ENCODE assay signal across 26 cellular contexts in genomic region chr9:120768247-120768646, GRCh38. TPM values are rescaled to one million over a fixed set of nuclear protein-coding genes. Genes with fewer than 3 reads are reported as not detected.
DNase-seq lines count a peak whose midpoint lies in the region; ATAC-seq and TF ChIP-seq lines count a peak whose summit lies in the region.
"Had no signal": no experiment of that assay in that cellular context is flagged by ENCODE, and none has a peak within 500 bp of the region (broad histone marks: within the 10 kb centered on the region; RNA-seq: fewer than 3 reads in every experiment).

No MANE protein-coding gene starts in this region.

- TF ChIP-seq CTCF in GM23338 (conservative IDR thresholded peaks at IDR 0.05; ENCODE audit: low read depth in 2 of 2) (no peak), glutamatergic neuron (IDR thresholded peaks at IDR 0.05; ENCODE audit: partially characterized antibody, unreplicated experiment) (no peak)

- ATAC-seq in GM23338 (peak; percentile 57), HG03095 (IDR thresholded peaks at IDR 0.05; ENCODE audit: unreplicated experiment) (no peak)
- ATAC-seq in activated T-helper 17 cell treated with anti-CD3 and anti-CD28 coated beads, Interleukin-2, amount 50 U/mL, for 72 hours (replicated peaks) = no peak
- ATAC-seq in naive thymus-derived CD4-positive, alpha-beta T cell = no peak
- ATAC-seq: stimulated activated memory B cell treated with anti-CD40 and anti-IgM and Interleukin-4, amounts not matched to agents 10 μg/mL and 1 μg/mL and 100 μg/mL, for 72 hours had no signal

- 0 out of 2 replicates have a peak overlapping the region, but pooled peaks have one; percentile 4 for H3K27ac ChIP-seq in GM23338 (ENCODE audit: low read depth)
- no peak overlapping the region for H3K27ac ChIP-seq in naive thymus-derived CD4-positive, alpha-beta T cell (ENCODE audit: low read depth, low read length)
- H3K27ac ChIP-seq: foreskin keratinocyte, thoracic aorta, vagina had no signal

- no peak overlapping the region for H2AFZ ChIP-seq in GM23338

- POLR2A ChIA-PET in naive thymus-derived CD4-positive, alpha-beta T cell (lab: Charles Lee) = interaction anchor here (0.8 to 1.4 kb wide), 2 partner anchors 25 to 321 kb away, joined by 3 to 4 read pairs; partner anchors contain the start of gene FBXW2

- H3K27me3 Mint-ChIP-seq in activated naive CD4-positive, alpha-beta T cell treated with anti-CD3 and anti-CD28 coated beads, Interleukin-2, amount 10 ng/mL, durations not matched to agents 7 days and 5 days = no peaks in the 10 kb centered on the region
- H3K27me3 Mint-ChIP-seq in GM23338 (ENCODE audit: insufficient read depth, low read depth, poor library complexity) = no peaks in the 10 kb centered on the region
- no peaks in the 10 kb centered on the region for H3K27me3 Mint-ChIP-seq in activated T-helper 17 cell treated with anti-CD3 and anti-CD28 coated beads, Interleukin-2, amount 50 U/mL, for 72 hours
- no peaks in the 10 kb centered on the region for H3K27me3 Mint-ChIP-seq in naive thymus-derived CD4-positive, alpha-beta T cell
- H3K27me3 Mint-ChIP-seq in glutamatergic neuron (ENCODE audit: unreplicated experiment) = no peaks in the 10 kb centered on the region
- H3K27me3 Mint-ChIP-seq: activated naive CD8-positive, alpha-beta T cell; stimulated activated memory B cell treated with anti-CD40 and anti-IgM and Interleukin-4, amounts not matched to agents 10 μg/mL and 1 μg/mL and 100 μg/mL, for 72 hours had no signal

- DNase-seq in activated naive CD4-positive, alpha-beta T cell treated with anti-CD3 and anti-CD28 coated beads, Interleukin-2, amount 10 ng/mL, durations not matched to agents 7 days and 5 days = no peak
- DNase-seq in activated naive CD4-positive, alpha-beta T cell treated with Interleukin-2 at 50 U/mL for 16 hours = no peak
- DNase-seq in GM23338 (ENCODE audit: low spot score) (peak; percentile 64), glutamatergic neuron (no peak), G401 (ENCODE audit: low spot score) (no peak)
- no peak for DNase-seq in naive thymus-derived CD4-positive, alpha-beta T cell
- DNase-seq: activated CD4-positive, alpha-beta T cell treated with anti-CD3 and anti-CD28 coated beads, Interleukin-2, amount 50 U/mL, for 48 hours; C1 segment of cervical spinal cord; Karpas-422; kidney glomerular epithelial cell; MV-4-11; NCI-H1694 treated with DMSO at 0.1 percent for 48 hours; NCI-H226; NCI-H774; nucleus accumbens; OCI-M1; SIG-M5; stimulated activated CD4-positive, alpha-beta T cell treated with anti-CD3 and anti-CD28 coated beads, Interleukin-2, amount 100 ng/mL, for 24 hours had no signal

- H3K4me1 ChIP-seq in GM23338 (ENCODE audit: insufficient read depth) = peaks cover 8% of the 10 kb centered on the region; the same call in 1 of the 2 replicates
- no peaks in the 10 kb centered on the region for H3K4me1 ChIP-seq in naive thymus-derived CD4-positive, alpha-beta T cell (ENCODE audit: control insufficient read depth in 2 of 2, insufficient read depth in 2 of 2, low read length in 2 of 2)
- H3K4me1 ChIP-seq: vagina had no signal

- no peaks in the 10 kb centered on the region for H3K9me2 ChIP-seq in GM23338 (ENCODE audit: insufficient read depth)

- in situ Hi-C loops in G401 (cut with HindIII; ENCODE audit: low sequenced_read_pairs) = no loop called here

- CTCF ChIA-PET in activated naive CD4-positive, alpha-beta T cell treated with anti-CD3 and anti-CD28 coated beads, Interleukin-2, amount 10 ng/mL, durations not matched to agents 7 days and 5 days (lab: Charles Lee) = interaction anchor here (1.0 to 2.3 kb wide), 2 partner anchors 12 kb away, joined by 3 to 12 read pairs; no protein-coding TSS in a partner anchor
- CTCF ChIA-PET in naive thymus-derived CD4-positive, alpha-beta T cell (lab: Charles Lee) = no interaction called here

- intact Hi-C loops in naive thymus-derived CD4-positive, alpha-beta T cell (cut with micrococcal nuclease) = loop anchor here in 1 of 2 donors (10.0 kb wide), 1 partner anchor 407 kb away; no protein-coding TSS in a partner anchor

- no peaks in the 10 kb centered on the region for H3K9me3 Mint-ChIP-seq in activated naive CD4-positive, alpha-beta T cell treated with anti-CD3 and anti-CD28 coated beads, Interleukin-2, amount 10 ng/mL, durations not matched to agents 7 days and 5 days
- H3K9me3 Mint-ChIP-seq in GM23338 (no peaks in the 10 kb centered on the region), glutamatergic neuron (ENCODE audit: unreplicated experiment) (no peaks in the 10 kb centered on the region)
- H3K9me3 Mint-ChIP-seq in activated T-helper 17 cell treated with anti-CD3 and anti-CD28 coated beads, Interleukin-2, amount 50 U/mL, for 72 hours = no peaks in the 10 kb centered on the region
- H3K9me3 Mint-ChIP-seq in naive thymus-derived CD4-positive, alpha-beta T cell = no peaks in the 10 kb centered on the region
- H3K9me3 Mint-ChIP-seq: stimulated activated memory B cell treated with anti-CD40 and anti-IgM and Interleukin-4, amounts not matched to agents 10 μg/mL and 1 μg/mL and 100 μg/mL, for 72 hours had no signal

- no peak overlapping the region for H3K4me3 Mint-ChIP-seq in activated naive CD4-positive, alpha-beta T cell treated with anti-CD3 and anti-CD28 coated beads, Interleukin-2, amount 10 ng/mL, durations not matched to agents 7 days and 5 days
- H3K4me3 Mint-ChIP-seq in GM23338 = no peak overlapping the region
- H3K4me3 Mint-ChIP-seq in activated T-helper 17 cell treated with anti-CD3 and anti-CD28 coated beads, Interleukin-2, amount 50 U/mL, for 72 hours = no peak overlapping the region
- H3K4me3 Mint-ChIP-seq in naive thymus-derived CD4-positive, alpha-beta T cell = no peak overlapping the region
- no peak overlapping the region for H3K4me3 Mint-ChIP-seq in glutamatergic neuron (ENCODE audit: unreplicated experiment)
- H3K4me3 Mint-ChIP-seq: activated naive CD8-positive, alpha-beta T cell; stimulated activated memory B cell treated with anti-CD40 and anti-IgM and Interleukin-4, amounts not matched to agents 10 μg/mL and 1 μg/mL and 100 μg/mL, for 72 hours had no signal

- H3K36me3 Mint-ChIP-seq in activated naive CD4-positive, alpha-beta T cell treated with anti-CD3 and anti-CD28 coated beads, Interleukin-2, amount 10 ng/mL, durations not matched to agents 7 days and 5 days = peaks cover 59% of the 10 kb centered on the region
- peaks cover 60% of the 10 kb centered on the region for H3K36me3 Mint-ChIP-seq in GM23338 (ENCODE audit: low read depth)
- H3K36me3 Mint-ChIP-seq in activated T-helper 17 cell treated with anti-CD3 and anti-CD28 coated beads, Interleukin-2, amount 50 U/mL, for 72 hours (ENCODE audit: low read depth) = peaks cover 100% of the 10 kb centered on the region
- peaks cover 4 to 47% (median 24%) of the 10 kb centered on the region in 5 donors for H3K36me3 Mint-ChIP-seq in naive thymus-derived CD4-positive, alpha-beta T cell
- no peaks in the 10 kb centered on the region for H3K36me3 Mint-ChIP-seq in glutamatergic neuron (ENCODE audit: unreplicated experiment)

- H3K9me3 ChIP-seq in naive thymus-derived CD4-positive, alpha-beta T cell (ENCODE audit: control insufficient read depth in 2 of 3, low read length in 3 of 3) = no peaks in the 10 kb centered on the region
- H3K9me3 ChIP-seq: thoracic aorta, vagina had no signal

- peaks cover 19% of the 10 kb centered on the region; the same call in 1 of the 2 replicates for H4K20me1 ChIP-seq in GM23338 (replicated peaks; ENCODE audit: insufficient read depth)

- H3K27me3 ChIP-seq in GM23338 (ENCODE audit: insufficient read depth) = no peaks in the 10 kb centered on the region
- H3K27me3 ChIP-seq in naive thymus-derived CD4-positive, alpha-beta T cell (ENCODE audit: control insufficient read depth in 2 of 2, insufficient read depth in 2 of 2, low read length in 2 of 2) = no peaks in the 10 kb centered on the region
- H3K27me3 ChIP-seq: foreskin keratinocyte, vagina had no signal

- H3F3A ChIP-seq in GM23338 (replicated peaks; ENCODE audit: low read depth) = 0 out of 2 replicates have a peak, but pooled peaks cover 2% of the 10 kb centered on the region

- H3K36me3 ChIP-seq in GM23338 (ENCODE audit: insufficient read depth) = peaks cover 30% of the 10 kb centered on the region
- H3K36me3 ChIP-seq in naive thymus-derived CD4-positive, alpha-beta T cell (ENCODE audit: control insufficient read depth in 2 of 3, insufficient read depth in 3 of 3, low read length in 3 of 3) = peaks cover 21 to 77% (median 21%) of the 10 kb centered on the region in 3 experiments

- H3K4me2 ChIP-seq in GM23338 = no peak overlapping the region

- no peaks in the 10 kb centered on the region for H3K79me2 ChIP-seq in GM23338 (replicated peaks; ENCODE audit: insufficient read depth)

- peaks cover 36% of the 10 kb centered on the region for H3K4me1 Mint-ChIP-seq in activated naive CD4-positive, alpha-beta T cell treated with anti-CD3 and anti-CD28 coated beads, Interleukin-2, amount 10 ng/mL, durations not matched to agents 7 days and 5 days
- H3K4me1 Mint-ChIP-seq in GM23338 (no peaks in the 10 kb centered on the region), glutamatergic neuron (ENCODE audit: low read depth, unreplicated experiment) (peaks cover 4% of the 10 kb centered on the region)
- peaks cover 20% of the 10 kb centered on the region for H3K4me1 Mint-ChIP-seq in activated T-helper 17 cell treated with anti-CD3 and anti-CD28 coated beads, Interleukin-2, amount 50 U/mL, for 72 hours
- H3K4me1 Mint-ChIP-seq in naive thymus-derived CD4-positive, alpha-beta T cell = peaks cover 0 to 57% (median 3%) of the 10 kb centered on the region in 7 donors
- H3K4me1 Mint-ChIP-seq: stimulated activated memory B cell treated with anti-CD40 and anti-IgM and Interleukin-4, amounts not matched to agents 10 μg/mL and 1 μg/mL and 100 μg/mL, for 72 hours had no signal

- H3K27ac Mint-ChIP-seq in activated naive CD4-positive, alpha-beta T cell treated with anti-CD3 and anti-CD28 coated beads, Interleukin-2, amount 10 ng/mL, durations not matched to agents 7 days and 5 days = peak overlapping the region; percentile 6
- H3K27ac Mint-ChIP-seq in GM23338 = peak overlapping the region; percentile 10; the same call in 1 of the 2 replicates
- peak overlapping the region; percentile 42 for H3K27ac Mint-ChIP-seq in activated T-helper 17 cell treated with anti-CD3 and anti-CD28 coated beads, Interleukin-2, amount 50 U/mL, for 72 hours
- peak overlapping the region; percentile 0 to 87 (median 62) for H3K27ac Mint-ChIP-seq in naive thymus-derived CD4-positive, alpha-beta T cell
- H3K27ac Mint-ChIP-seq in glutamatergic neuron (ENCODE audit: unreplicated experiment) = no peak overlapping the region
- H3K27ac Mint-ChIP-seq: stimulated activated memory B cell treated with anti-CD40 and anti-IgM and Interleukin-4, amounts not matched to agents 10 μg/mL and 1 μg/mL and 100 μg/mL, for 72 hours had no signal

- H3K4me3 ChIP-seq in GM23338 = no peak overlapping the region
- no peak overlapping the region for H3K4me3 ChIP-seq in naive thymus-derived CD4-positive, alpha-beta T cell (ENCODE audit: low read length)
- H3K4me3 ChIP-seq: skin epidermis, thoracic aorta, vagina had no signal

RNA-seq across cellular contexts. Expression of gene FBXW2, which starts 25.0 kb away (rescaled TPM):
- 47.6 and 55.2 TPM in 2 replicates for total RNA-seq in GM23338 (2014; rRNA removed; shearing (Covaris generic))
- polyA plus RNA-seq in GM23338 (2016; fragmentation: Nextera tagmentation; extraction: Ambion mirVana) = 7.4 and 10.0 TPM in 2 replicates
- total RNA-seq in activated T-helper 17 cell treated with anti-CD3 and anti-CD28 coated beads, Interleukin-2, amount 50 U/mL, for 72 hours = 10 to 100 TPM; 50.4 to 87.8 TPM
- total RNA-seq in naive thymus-derived CD4-positive, alpha-beta T cell = 10 to 100 TPM; 72.5 to 90.3 (median 77.9) TPM
- polyA plus RNA-seq in naive thymus-derived CD4-positive, alpha-beta T cell = 10 to 100 TPM; 31.5 to 37.4 TPM
- 67.2 TPM for total RNA-seq in glutamatergic neuron (ENCODE audit: unreplicated experiment)
- 19.0 and 19.1 TPM in 2 replicates for total RNA-seq in G401 (2014; rRNA removed; shearing (Covaris generic))

RNA-seq across cellular contexts. Expression of gene MEGF9, which starts 54.0 kb away (rescaled TPM):
- total RNA-seq in GM23338 (2014; rRNA removed; shearing (Covaris generic)) = 1.4 and 1.6 TPM in 2 replicates
- polyA plus RNA-seq in GM23338 (2016; fragmentation: Nextera tagmentation; extraction: Ambion mirVana) = 0.87 and 0.90 TPM in 2 replicates
- total RNA-seq in activated T-helper 17 cell treated with anti-CD3 and anti-CD28 coated beads, Interleukin-2, amount 50 U/mL, for 72 hours = 1 to 10 TPM; 3.3 to 4.1 TPM
- 10 to 100 TPM in 4 of 5 experiments, 1 to 10 TPM in 1; 9.5 to 35.4 (median 11.1) TPM for total RNA-seq in naive thymus-derived CD4-positive, alpha-beta T cell
- polyA plus RNA-seq in naive thymus-derived CD4-positive, alpha-beta T cell = 1 to 10 TPM; 3.9 to 7.4 TPM
- total RNA-seq in glutamatergic neuron (ENCODE audit: unreplicated experiment) = 25.4 TPM
- total RNA-seq in G401 (2014; rRNA removed; shearing (Covaris generic)) = 4.2 and 7.5 TPM in 2 replicates
